In the genomic region with DNA sequence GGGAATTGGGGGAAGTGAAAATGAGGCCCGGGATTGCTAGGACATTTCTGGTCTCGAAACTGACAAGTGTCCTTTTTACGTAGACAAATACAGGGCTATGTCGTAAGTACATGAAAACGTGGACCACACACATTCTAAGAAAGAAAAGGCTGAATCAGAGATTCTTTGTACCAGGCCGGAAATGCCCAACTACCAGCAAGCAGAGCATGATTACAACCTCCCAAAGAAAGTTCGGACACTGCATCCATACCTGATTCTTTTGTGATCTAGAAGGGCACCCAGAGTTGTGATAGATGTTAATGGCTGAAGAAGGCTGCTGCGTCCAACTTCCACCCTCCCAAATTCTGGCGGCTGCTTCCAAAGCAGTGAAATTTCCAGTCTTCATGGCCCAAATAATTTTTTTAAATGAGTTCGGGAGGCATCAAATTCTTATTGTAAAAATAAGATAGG, we compare ENCODE assay signal across 7 cellular contexts. TPM values are rescaled to one million over a fixed set of nuclear protein-coding genes. Genes with fewer than 3 reads are reported as not detected.
DNase-seq lines count a peak whose midpoint lies in the region; ATAC-seq and TF ChIP-seq lines count a peak whose summit lies in the region.

No MANE protein-coding gene starts in this region.

- TF ChIP-seq CTCF in HFFc6 (IDR thresholded peaks at IDR 0.05) (no peak), WI38 (IDR thresholded peaks at IDR 0.05; ENCODE audit: low read depth, low read length) (no peak)

- ATAC-seq in GM18505 (IDR thresholded peaks at IDR 0.05; ENCODE audit: unreplicated experiment), result no peak

- no peaks in the 10 kb centered on the region for H3K27me3 Mint-ChIP-seq in HFFc6 (ENCODE audit: insufficient read depth)

- H3K27ac Mint-ChIP-seq in HFFc6, result peak overlapping the region; percentile 96

- H3K4me3 ChIP-seq in WI38 (ENCODE audit: low read depth, low read length), result peak overlapping the region; percentile 80

- H3K36me3 Mint-ChIP-seq in HFFc6 (ENCODE audit: low read depth), result peaks cover 8% of the 10 kb centered on the region; the same call in 1 of the 2 replicates

- DNase-seq in HFFc6 (peak; percentile 72), glomerular endothelial cell (ENCODE audit: extremely low read depth, low read depth, low spot score) (peak; percentile 29), retina (peak; percentile 61), cerebellum (ENCODE audit: low spot score) (no peak)
- no peak for DNase-seq in stimulated activated CD4-positive, alpha-beta T cell treated with anti-CD3 and anti-CD28 coated beads, Interleukin-12 subunit alpha, Interleukin-12 subunit beta, amount 100 ng/mL, for 4 hours

- peak overlapping the region; percentile 88 for H3K4me3 Mint-ChIP-seq in HFFc6

- TF ChIP-seq POLR2A in GM18505 (IDR thresholded peaks at IDR 0.05; ENCODE audit: borderline replicate concordance, extremely low read depth, insufficient read depth, insufficient read length), result no peak

- H3K4me1 Mint-ChIP-seq in HFFc6 (ENCODE audit: low read depth), result peaks cover 52% of the 10 kb centered on the region

- no peaks in the 10 kb centered on the region for H3K9me3 Mint-ChIP-seq in HFFc6

RNA-seq across cellular contexts. Expression of gene RBMS1, which starts 1.7 kb away (rescaled TPM):
- total RNA-seq in HFFc6 (2021; fragmentation: NEBNext Ultra II Directional; extraction: Animal tissue kit (Norgen Biotek cat#: 25700)), result 100 to 1,000 TPM in 3 of 6 experiments, 10 to 100 TPM in 3; 88.7 to 111 (median 96.1) TPM
- 55.8 and 69.7 TPM in 2 replicates for total RNA-seq in glomerular endothelial cell
- 78.7 TPM for total RNA-seq in cerebellum

Comparison
In these comparisons a context has a peak if more than half of its experiments do, and no peak if none do; other contexts are left out.
1. DNase-seq: peak in HFFc6 (single experiment), glomerular endothelial cell (single experiment) and retina (single experiment); none in stimulated activated CD4-positive, alpha-beta T cell treated with anti-CD3 and anti-CD28 coated beads, Interleukin-12 subunit alpha, Interleukin-12 subunit beta, amount 100 ng/mL, for 4 hours (single experiment) and cerebellum (single experiment).